ENCODE assay signal across 1 cellular context in genomic region chr6:33384581-33385020, GRCh38.
TF ChIP-seq lines count a peak whose summit lies in the region.

No MANE protein-coding gene starts in this region.

TF ChIP-seq in H1, 55 proteins besides CTCF, POLR2A, EP300 and RAD21:
- TF ChIP-seq CEBPB (IDR thresholded peaks at IDR 0.05; ENCODE audit: low read depth, low read length) (no peak), HDAC6 (IDR thresholded peaks at IDR 0.05; ENCODE audit: low read depth, low read length) (no peak), SIRT6 (IDR thresholded peaks at IDR 0.05; ENCODE audit: low read length) (no peak), NANOG (IDR thresholded peaks at IDR 0.05; ENCODE audit: insufficient read depth, low read depth, low read length, poor library complexity, severe bottlenecking) (no peak), SP4 (IDR thresholded peaks at IDR 0.05; ENCODE audit: low read length) (no peak)
TF ChIP-seq in H1: peak in this region for 0.
